Comparison of ENCODE assay signal across 8 cellular contexts in genomic region chr14:29805415-29806123, GRCh38.
DNase-seq lines count a peak whose midpoint lies in the region; ATAC-seq, FAIRE-seq and TF ChIP-seq lines count a peak whose summit lies in the region.

No MANE protein-coding gene starts in this region.

- no peaks in the 10 kb centered on the region for H3K36me3 Mint-ChIP-seq in endothelial cell (ENCODE audit: low read depth, unreplicated experiment)

- H3K9me3 Mint-ChIP-seq in endothelial cell (ENCODE audit: unreplicated experiment): no peaks in the 10 kb centered on the region

- TF ChIP-seq POLR2A in H54 (IDR thresholded peaks at IDR 0.05; ENCODE audit: low read depth, low read length): no peak

- DNase-seq in H54 (ENCODE audit: insufficient read length, low spot score) (peak; percentile 13), NCI-H460 (ENCODE audit: extremely low read depth, low read depth) (peak; percentile 79), fibroblast of pulmonary artery (ENCODE audit: low read depth) (peak; percentile 98), retinal pigment epithelial cell (ENCODE audit: low read depth) (peak; percentile 89), endothelial cell (ENCODE audit: low spot score) (no peak), cerebellum (ENCODE audit: low spot score) (no peak), NCI-H2081 treated with DMSO at 0.1 percent for 48 hours (lab: John Stamatoyannopoulos, UW) (no peak)

- no peak for TF ChIP-seq CTCF in fibroblast of pulmonary artery (IDR thresholded peaks at IDR 0.05; ENCODE audit: low read length, missing control alignments)
- TF ChIP-seq CTCF in retinal pigment epithelial cell (conservative IDR thresholded peaks at IDR 0.05; ENCODE audit: low read depth, low read length): no peak
- TF ChIP-seq CTCF in endothelial cell (IDR thresholded peaks at IDR 0.05; ENCODE audit: unreplicated experiment): no peak

- no peak for ATAC-seq in GM21381 (IDR thresholded peaks at IDR 0.05; ENCODE audit: unreplicated experiment)

- H3K4me3 ChIP-seq in fibroblast of pulmonary artery (replicated peaks; ENCODE audit: low read depth, low read length) (no peak overlapping the region), retinal pigment epithelial cell (ENCODE audit: low read length) (no peak overlapping the region)

- FAIRE-seq in H54 (lab: Jason Lieb, UNC): peak; percentile 87

- H3K4me1 Mint-ChIP-seq in endothelial cell (ENCODE audit: unreplicated experiment): no peaks in the 10 kb centered on the region

- H3K27ac Mint-ChIP-seq in endothelial cell (ENCODE audit: unreplicated experiment): no peak overlapping the region

- H3K27me3 Mint-ChIP-seq in endothelial cell (ENCODE audit: unreplicated experiment): no peaks in the 10 kb centered on the region

- H3K4me3 Mint-ChIP-seq in endothelial cell (ENCODE audit: unreplicated experiment): no peak overlapping the region

Comparison
In these comparisons a context has a peak if more than half of its experiments do, and no peak if none do; other contexts are left out.
1. DNase-seq: peak in H54 (single experiment), NCI-H460 (single experiment), fibroblast of pulmonary artery (single experiment) and retinal pigment epithelial cell (single experiment); none in endothelial cell (single experiment), cerebellum (single experiment) and NCI-H2081 treated with DMSO at 0.1 percent for 48 hours (single experiment).